ENCODE assay signal across 6 cellular contexts in the genomic region with DNA sequence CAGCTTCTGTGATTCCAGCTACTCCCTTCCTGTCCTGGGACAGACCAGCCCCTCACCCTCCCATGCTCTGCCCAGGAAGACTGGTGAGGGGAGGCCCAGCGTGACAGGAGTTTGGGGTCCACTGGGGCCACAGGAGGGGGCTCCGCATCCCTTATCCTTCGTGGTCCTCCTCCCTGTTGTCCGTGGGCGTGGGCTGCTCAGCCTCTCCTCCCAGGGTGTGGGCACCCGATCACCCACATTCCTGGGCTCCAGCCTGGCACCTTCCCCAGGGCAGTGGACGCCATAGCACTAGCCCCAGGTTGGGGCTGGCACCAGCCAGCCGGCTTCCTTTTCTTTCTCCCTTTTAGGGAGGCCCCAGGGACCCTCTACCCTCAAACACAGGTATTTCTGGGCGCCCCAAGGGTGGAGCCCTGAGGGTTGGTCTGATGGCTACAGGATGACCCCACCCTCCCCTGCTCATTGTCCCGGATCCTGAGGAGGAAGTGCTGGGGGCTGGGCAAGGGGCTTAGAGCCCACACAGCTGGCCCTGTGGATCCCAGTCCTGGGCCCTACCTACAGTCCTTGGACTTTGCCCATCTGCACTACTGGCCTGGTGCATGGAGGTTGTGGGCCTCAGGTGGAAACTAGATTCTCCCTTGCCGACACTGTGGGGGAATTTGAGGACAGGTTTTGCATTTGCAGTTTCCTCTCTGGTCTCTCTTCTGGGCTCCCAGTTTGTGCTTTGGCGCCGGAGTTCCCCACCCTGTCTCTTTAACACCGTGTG. TPM values are rescaled to one million over a fixed set of nuclear protein-coding genes. Genes with fewer than 3 reads are reported as not detected.
DNase-seq lines count a peak whose midpoint lies in the region; ATAC-seq, FAIRE-seq and TF ChIP-seq lines count a peak whose summit lies in the region.

No MANE protein-coding gene starts in this region.

- in situ Hi-C loops in K562 (cut with MboI) = no loop called here

- no peak for TF ChIP-seq EP300 in K562 (IDR thresholded peaks at IDR 0.05; ENCODE audit: low read length)

- H3K27ac ChIP-seq in K562 (ENCODE audit: extremely low read depth, low read depth, low read length) = no peak overlapping the region; the same call in 2 of the 3 replicates

- H3K27me3 Mint-ChIP-seq in natural killer cell treated with Interleukin-12 subunit alpha and Interleukin-12 subunit beta and Interleukin-15 and Interleukin-18, amount 100 ng/mL, for 72 hours = peaks cover 0 to 6% of the 10 kb centered on the region in 2 donors

- CTCF ChIA-PET in K562 (lab: Yijun Ruan, JAX; ENCODE audit: low intra/inter-chr PET ratio) = no interaction called here

- H3K9ac ChIP-seq in K562 (ENCODE audit: insufficient read depth in 1 of 2, low read depth in 2 of 2, low read length in 2 of 2) = peak overlapping the region; percentile 68 to 95; a peak in 3 of 4 replicates

- no peak for TF ChIP-seq RAD21 in K562 (CRISPR knock-in tag; conservative IDR thresholded peaks at IDR 0.05 in 1 of 2, IDR thresholded peaks at IDR 0.05 in 1 of 2)

- peak overlapping the region; percentile 76 for H3K4me3 Mint-ChIP-seq in natural killer cell treated with Interleukin-12 subunit alpha and Interleukin-12 subunit beta and Interleukin-15 and Interleukin-18, amount 100 ng/mL, for 72 hours

- H4K20me1 ChIP-seq in K562 (replicated peaks; ENCODE audit: control insufficient read depth, insufficient read depth, low read length) = no peaks in the 10 kb centered on the region

- TF ChIP-seq CTCF in K562 (IDR thresholded peaks at IDR 0.05 in 2 of 3, conservative IDR thresholded peaks at IDR 0.05 in 1 of 3; ENCODE audit: insufficient read depth in 2 of 3, low read depth in 1 of 3, low read length in 3 of 3) = no peak

- BruUV-seq in K562 (replicated peaks; lab: Mats Ljungman, UMichigan) = no TSS peak

- intact Hi-C loops in K562 (cut with micrococcal nuclease) = no loop called here

- TF ChIP-seq POLR2A in K562 (conservative IDR thresholded peaks at IDR 0.05) = no peak

- DNase-seq in H7 = peak; percentile 83
- peak in 2 of 4 experiments; percentile 20 to 33 for DNase-seq in K562 (ENCODE audit: extremely low read depth in 1 of 4, low spot score in 3 of 4)
- DNase-seq in natural killer cell treated with Interleukin-12 subunit alpha and Interleukin-12 subunit beta and Interleukin-15 and Interleukin-18, amount 100 ng/mL, for 72 hours (ENCODE audit: low spot score) = no peak
- DNase-seq in SHP77 (lab: John Stamatoyannopoulos, UW) = no peak
- no peak for DNase-seq in hippocampal formation (lab: John Stamatoyannopoulos, UW)

- POLR2A ChIA-PET in K562 (lab: Yijun Ruan, JAX) = no interaction called here

- H3K9me3 Mint-ChIP-seq in natural killer cell treated with Interleukin-12 subunit alpha and Interleukin-12 subunit beta and Interleukin-15 and Interleukin-18, amount 100 ng/mL, for 72 hours = no peaks in the 10 kb centered on the region

- ATAC-seq in K562 (no peak), GM21723 (IDR thresholded peaks at IDR 0.05; ENCODE audit: unreplicated experiment) (no peak)
- ATAC-seq in natural killer cell treated with Interleukin-12 subunit alpha and Interleukin-12 subunit beta and Interleukin-15 and Interleukin-18, amount 100 ng/mL, for 72 hours = no peak

- peaks cover 21% of the 10 kb centered on the region for H3K36me3 ChIP-seq in H7 (replicated peaks; ENCODE audit: control insufficient read depth, insufficient read depth, low read length)
- peaks cover 34% of the 10 kb centered on the region for H3K36me3 ChIP-seq in K562 (ENCODE audit: control insufficient read depth, insufficient read depth, low read length)

- H3K79me2 ChIP-seq in K562 (ENCODE audit: control insufficient read depth, insufficient read depth, low read length) = peaks cover 16% of the 10 kb centered on the region

- peaks cover 2% of the 10 kb centered on the region for H3K9me1 ChIP-seq in K562 (ENCODE audit: control insufficient read depth, insufficient read depth, low read length)

- no peak for FAIRE-seq in K562 (lab: Jason Lieb, UNC)

- H3K4me2 ChIP-seq in K562 (ENCODE audit: insufficient read depth, low read length) = peak overlapping the region; percentile 83

- peaks cover 2% of the 10 kb centered on the region for H3K36me3 Mint-ChIP-seq in natural killer cell treated with Interleukin-12 subunit alpha and Interleukin-12 subunit beta and Interleukin-15 and Interleukin-18, amount 100 ng/mL, for 72 hours

- 20% methylated on average over 9 of the region's 14 CpGs for WGBS in K562 (ENCODE audit: insufficient coverage, low coverage, missing lambda C conversion rate)

- H3K4me3 ChIP-seq in H7 (ENCODE audit: insufficient read depth, low read depth, low read length) = peak overlapping the region; percentile 93
- H3K4me3 ChIP-seq in K562 = peak overlapping the region; percentile 74

- H3K27ac Mint-ChIP-seq in natural killer cell treated with Interleukin-12 subunit alpha and Interleukin-12 subunit beta and Interleukin-15 and Interleukin-18, amount 100 ng/mL, for 72 hours = peak overlapping the region; percentile 17 to 79

- H3K27me3 ChIP-seq in H7 (ENCODE audit: control insufficient read depth, insufficient read depth, low read length) = peaks cover 11% of the 10 kb centered on the region
- H3K27me3 ChIP-seq in K562 (ENCODE audit: control insufficient read depth in 2 of 2, insufficient read depth in 2 of 2, low read length in 2 of 2) = no peaks in the 10 kb centered on the region

- no peaks in the 10 kb centered on the region for H3K9me3 ChIP-seq in K562 (replicated peaks; ENCODE audit: control insufficient read depth, insufficient read depth, low read depth, low read length)

- no peak overlapping the region for H2AFZ ChIP-seq in K562 (ENCODE audit: low read depth, low read length)

- H3K4me1 Mint-ChIP-seq in natural killer cell treated with Interleukin-12 subunit alpha and Interleukin-12 subunit beta and Interleukin-15 and Interleukin-18, amount 100 ng/mL, for 72 hours (ENCODE audit: low read depth in 2 of 2) = peaks cover 17 to 21% of the 10 kb centered on the region in 2 donors

- peaks cover 11 to 34% of the 10 kb centered on the region in 2 experiments; a peak in 3 of 5 replicates for H3K4me1 ChIP-seq in K562 (replicated peaks in 1 of 2; ENCODE audit: control insufficient read depth in 2 of 2, insufficient read depth in 2 of 2, low read length in 2 of 2)

RNA-seq across cellular contexts. Expression of gene KIF1C, which starts 1.1 kb away (rescaled TPM):
- total RNA-seq in H7 (2014; rRNA removed; shearing (Covaris generic)) = 46.2 and 48.8 TPM in 2 replicates
- 21.6 and 38.9 TPM in 2 replicates for total RNA-seq in K562 (2011; cell fraction: chromatin; rRNA removed; ENCODE audit: low replicate concordance)
- 14.3 and 15.7 TPM in 2 replicates for total RNA-seq in K562 (2011; cell fraction: nucleolus; rRNA removed)
- 19.9 and 30.2 TPM in 2 replicates for total RNA-seq in K562 (2011; cell fraction: nucleoplasm; rRNA removed)
- total RNA-seq in K562 (2014; rRNA removed) (24.6 and 32.9 TPM in 2 replicates), K562 (2014; rRNA removed; fragmentation: Illumina TruSeq; extraction: Trizol) (22.9 and 25.1 TPM in 2 replicates), K562 (2015; rRNA removed; fragmentation: Illumina TruSeq; extraction: Trizol) (25.1 and 25.8 TPM in 2 replicates), K562 (2021) (67.4 and 68.4 TPM in 2 replicates)
- polyA plus RNA-seq in K562 (2011; rRNA removed) (15.4 and 28.5 TPM in 2 replicates), K562 (2014; fragmentation: Illumina TruSeq; extraction: Trizol) (24.2 and 29.5 TPM in 2 replicates), K562 (2014; fragmentation: Nextera tagmentation; extraction: Ambion mirVana) (under 1 TPM; 0.38 to 0.48 TPM), K562 (2014; rRNA removed) (15.2 and 21.4 TPM in 2 replicates)
- 10.0 and 18.3 TPM in 2 replicates for polyA plus RNA-seq in K562 (2011; cell fraction: cytosol; rRNA removed)
- polyA plus RNA-seq in K562 (2011; cell fraction: nucleus; rRNA removed) = 20.7 and 22.6 TPM in 2 replicates
- 19.6 and 27.3 TPM in 2 replicates for polyA plus RNA-seq in K562 (2012)
- polyA minus RNA-seq in K562 (2011; rRNA and poly(A)+ RNA removed) = 24.6 and 34.2 TPM in 2 replicates
- 19.0 and 19.8 TPM in 2 replicates for polyA minus RNA-seq in K562 (2011; cell fraction: cytosol; rRNA and poly(A)+ RNA removed)
- 3.4 and 4.6 TPM in 2 replicates for polyA minus RNA-seq in K562 (2011; cell fraction: nucleus; rRNA and poly(A)+ RNA removed)
- total RNA-seq in natural killer cell treated with Interleukin-12 subunit alpha and Interleukin-12 subunit beta and Interleukin-15 and Interleukin-18, amount 100 ng/mL, for 72 hours = 10 to 100 TPM; 39.4 to 80.3 TPM

RNA-seq across cellular contexts. Expression of gene INCA1, which starts 1.5 kb away (rescaled TPM):
- 0.42 and 0.63 TPM in 2 replicates for total RNA-seq in H7 (2014; rRNA removed; shearing (Covaris generic))
- 0.25 TPM in 1 of 2 replicates, not detected in the other for total RNA-seq in K562 (2011; cell fraction: chromatin; rRNA removed; ENCODE audit: low replicate concordance)
- not detected in 2 replicates for total RNA-seq in K562 (2011; cell fraction: nucleolus; rRNA removed)
- total RNA-seq in K562 (2011; cell fraction: nucleoplasm; rRNA removed) = not detected in 2 replicates
- total RNA-seq in K562 (2014; rRNA removed) = 0.27 TPM in 1 of 2 replicates, not detected in the other
- total RNA-seq in K562 (2014; rRNA removed; fragmentation: Illumina TruSeq; extraction: Trizol) = not detected in 2 replicates
- not detected in 2 replicates for total RNA-seq in K562 (2015; rRNA removed; fragmentation: Illumina TruSeq; extraction: Trizol)
- total RNA-seq in K562 (2021) = 0.22 TPM in 1 of 2 replicates, not detected in the other
- polyA plus RNA-seq in K562 (2011; rRNA removed) = 0.08 TPM in 1 of 2 replicates, not detected in the other
- 0.09 TPM in 1 of 2 replicates, not detected in the other for polyA plus RNA-seq in K562 (2011; cell fraction: cytosol; rRNA removed)
- polyA plus RNA-seq in K562 (2011; cell fraction: nucleus; rRNA removed) = 0.47 TPM in 1 of 2 replicates, not detected in the other
- polyA plus RNA-seq in K562 (2012) = 0.69 and 1.1 TPM in 2 replicates
- 0.13 TPM in 1 of 2 replicates, not detected in the other for polyA plus RNA-seq in K562 (2014; fragmentation: Illumina TruSeq; extraction: Trizol)
- under 1 TPM; 0.11 to 0.50 TPM for polyA plus RNA-seq in K562 (2014; fragmentation: Nextera tagmentation; extraction: Ambion mirVana)
- polyA plus RNA-seq in K562 (2014; rRNA removed) = not detected in 2 replicates
- not detected in 2 replicates for polyA minus RNA-seq in K562 (2011; rRNA and poly(A)+ RNA removed)
- polyA minus RNA-seq in K562 (2011; cell fraction: cytosol; rRNA and poly(A)+ RNA removed) = not detected in 2 replicates
- polyA minus RNA-seq in K562 (2011; cell fraction: nucleus; rRNA and poly(A)+ RNA removed) = not detected in 2 replicates
- under 1 TPM; 0.31 to 0.56 TPM for total RNA-seq in natural killer cell treated with Interleukin-12 subunit alpha and Interleukin-12 subunit beta and Interleukin-15 and Interleukin-18, amount 100 ng/mL, for 72 hours

RNA-seq across cellular contexts. Expression of gene CAMTA2, which starts 11.4 kb away (rescaled TPM):
- 1.6 and 3.8 TPM in 2 replicates for total RNA-seq in H7 (2014; rRNA removed; shearing (Covaris generic))
- total RNA-seq in K562 (2011; cell fraction: chromatin; rRNA removed; ENCODE audit: low replicate concordance) = 94.8 and 197 TPM in 2 replicates
- 81.6 and 88.2 TPM in 2 replicates for total RNA-seq in K562 (2011; cell fraction: nucleolus; rRNA removed)
- total RNA-seq in K562 (2011; cell fraction: nucleoplasm; rRNA removed) = 67.5 and 71.6 TPM in 2 replicates
- total RNA-seq in K562 (2014; rRNA removed) = 3.7 and 9.6 TPM in 2 replicates
- total RNA-seq in K562 (2014; rRNA removed; fragmentation: Illumina TruSeq; extraction: Trizol) = 4.0 and 4.4 TPM in 2 replicates
- total RNA-seq in K562 (2015; rRNA removed; fragmentation: Illumina TruSeq; extraction: Trizol) = 5.3 and 7.0 TPM in 2 replicates
- 19.9 and 25.1 TPM in 2 replicates for total RNA-seq in K562 (2021)
- polyA plus RNA-seq in K562 (2011; rRNA removed) = 6.3 and 17.6 TPM in 2 replicates
- 5.4 and 7.7 TPM in 2 replicates for polyA plus RNA-seq in K562 (2011; cell fraction: cytosol; rRNA removed)
- polyA plus RNA-seq in K562 (2011; cell fraction: nucleus; rRNA removed) = 41.9 and 61.2 TPM in 2 replicates
- 15.5 and 24.1 TPM in 2 replicates for polyA plus RNA-seq in K562 (2012)
- 20.5 and 22.7 TPM in 2 replicates for polyA plus RNA-seq in K562 (2014; fragmentation: Illumina TruSeq; extraction: Trizol)
- polyA plus RNA-seq in K562 (2014; fragmentation: Nextera tagmentation; extraction: Ambion mirVana) = under 1 TPM; 0.24 to 0.96 TPM
- polyA plus RNA-seq in K562 (2014; rRNA removed) = 13.6 and 20.2 TPM in 2 replicates
- polyA minus RNA-seq in K562 (2011; rRNA and poly(A)+ RNA removed) = 7.2 and 7.6 TPM in 2 replicates
- 9.3 and 18.1 TPM in 2 replicates for polyA minus RNA-seq in K562 (2011; cell fraction: cytosol; rRNA and poly(A)+ RNA removed)
- polyA minus RNA-seq in K562 (2011; cell fraction: nucleus; rRNA and poly(A)+ RNA removed) = 11.0 and 13.6 TPM in 2 replicates
- total RNA-seq in natural killer cell treated with Interleukin-12 subunit alpha and Interleukin-12 subunit beta and Interleukin-15 and Interleukin-18, amount 100 ng/mL, for 72 hours = 10 to 100 TPM; 51.0 to 87.9 TPM

RNA-seq across cellular contexts. Expression of gene SPAG7, which starts 31.2 kb away (rescaled TPM):
- 103 and 105 TPM in 2 replicates for total RNA-seq in H7 (2014; rRNA removed; shearing (Covaris generic))
- total RNA-seq in K562 (2011; cell fraction: chromatin; rRNA removed; ENCODE audit: low replicate concordance) = 19.6 and 28.6 TPM in 2 replicates
- total RNA-seq in K562 (2011; cell fraction: nucleolus; rRNA removed) = 20.9 and 24.7 TPM in 2 replicates
- total RNA-seq in K562 (2011; cell fraction: nucleoplasm; rRNA removed) = 14.2 and 20.9 TPM in 2 replicates
- total RNA-seq in K562 (2014; rRNA removed) (44.5 and 48.0 TPM in 2 replicates), K562 (2014; rRNA removed; fragmentation: Illumina TruSeq; extraction: Trizol) (21.0 and 25.3 TPM in 2 replicates), K562 (2015; rRNA removed; fragmentation: Illumina TruSeq; extraction: Trizol) (38.6 and 42.0 TPM in 2 replicates), K562 (2021) (29.6 and 30.5 TPM in 2 replicates)
- polyA plus RNA-seq in K562 (2011; rRNA removed) (36.3 and 38.8 TPM in 2 replicates), K562 (2014; fragmentation: Illumina TruSeq; extraction: Trizol) (36.2 and 40.9 TPM in 2 replicates), K562 (2014; fragmentation: Nextera tagmentation; extraction: Ambion mirVana) (10 to 100 TPM in 1 of 2 experiments, 1 to 10 TPM in 1; 5.6 to 19.7 TPM), K562 (2014; rRNA removed) (53.5 and 56.2 TPM in 2 replicates)
- polyA plus RNA-seq in K562 (2011; cell fraction: cytosol; rRNA removed) = 27.6 and 32.0 TPM in 2 replicates
- polyA plus RNA-seq in K562 (2011; cell fraction: nucleus; rRNA removed) = 25.4 and 31.1 TPM in 2 replicates
- polyA plus RNA-seq in K562 (2012) = 36.7 and 37.8 TPM in 2 replicates
- polyA minus RNA-seq in K562 (2011; rRNA and poly(A)+ RNA removed) = 16.5 and 24.4 TPM in 2 replicates
- polyA minus RNA-seq in K562 (2011; cell fraction: cytosol; rRNA and poly(A)+ RNA removed) = 6.8 and 7.3 TPM in 2 replicates
- polyA minus RNA-seq in K562 (2011; cell fraction: nucleus; rRNA and poly(A)+ RNA removed) = 5.5 and 14.2 TPM in 2 replicates
- total RNA-seq in natural killer cell treated with Interleukin-12 subunit alpha and Interleukin-12 subunit beta and Interleukin-15 and Interleukin-18, amount 100 ng/mL, for 72 hours = 10 to 100 TPM; 51.4 to 71.9 TPM

RNA-seq across cellular contexts. Expression of gene SLC52A1, which starts 36.4 kb away (rescaled TPM):
- total RNA-seq in H7 (2014; rRNA removed; shearing (Covaris generic)) = 0.10 TPM in 1 of 2 replicates, not detected in the other
- 0.16 TPM in 1 of 2 replicates, not detected in the other for total RNA-seq in K562 (2011; cell fraction: chromatin; rRNA removed; ENCODE audit: low replicate concordance)
- 0.17 TPM in 1 of 2 replicates, not detected in the other for total RNA-seq in K562 (2011; cell fraction: nucleolus; rRNA removed)
- total RNA-seq in K562 (2011; cell fraction: nucleoplasm; rRNA removed) = not detected in 2 replicates
- total RNA-seq in K562 (2014; rRNA removed) = not detected in 2 replicates
- total RNA-seq in K562 (2014; rRNA removed; fragmentation: Illumina TruSeq; extraction: Trizol) = not detected in 2 replicates
- not detected in 2 replicates for total RNA-seq in K562 (2015; rRNA removed; fragmentation: Illumina TruSeq; extraction: Trizol)
- total RNA-seq in K562 (2021) = not detected in 2 replicates
- polyA plus RNA-seq in K562 (2011; rRNA removed) = 0.04 TPM in 1 of 2 replicates, not detected in the other
- not detected in 2 replicates for polyA plus RNA-seq in K562 (2011; cell fraction: cytosol; rRNA removed)
- polyA plus RNA-seq in K562 (2011; cell fraction: nucleus; rRNA removed) = not detected in 2 replicates
- 0.05 TPM in 1 of 2 replicates, not detected in the other for polyA plus RNA-seq in K562 (2012)
- polyA plus RNA-seq in K562 (2014; fragmentation: Illumina TruSeq; extraction: Trizol) = not detected in 2 replicates
- not detected for polyA plus RNA-seq in K562 (2014; fragmentation: Nextera tagmentation; extraction: Ambion mirVana)
- polyA plus RNA-seq in K562 (2014; rRNA removed) = not detected in 2 replicates
- polyA minus RNA-seq in K562 (2011; rRNA and poly(A)+ RNA removed) = not detected in 2 replicates
- not detected in 2 replicates for polyA minus RNA-seq in K562 (2011; cell fraction: cytosol; rRNA and poly(A)+ RNA removed)
- polyA minus RNA-seq in K562 (2011; cell fraction: nucleus; rRNA and poly(A)+ RNA removed) = not detected in 2 replicates
- not detected for total RNA-seq in natural killer cell treated with Interleukin-12 subunit alpha and Interleukin-12 subunit beta and Interleukin-15 and Interleukin-18, amount 100 ng/mL, for 72 hours
